ENCODE assay signal across 7 cellular contexts in the genomic region with DNA sequence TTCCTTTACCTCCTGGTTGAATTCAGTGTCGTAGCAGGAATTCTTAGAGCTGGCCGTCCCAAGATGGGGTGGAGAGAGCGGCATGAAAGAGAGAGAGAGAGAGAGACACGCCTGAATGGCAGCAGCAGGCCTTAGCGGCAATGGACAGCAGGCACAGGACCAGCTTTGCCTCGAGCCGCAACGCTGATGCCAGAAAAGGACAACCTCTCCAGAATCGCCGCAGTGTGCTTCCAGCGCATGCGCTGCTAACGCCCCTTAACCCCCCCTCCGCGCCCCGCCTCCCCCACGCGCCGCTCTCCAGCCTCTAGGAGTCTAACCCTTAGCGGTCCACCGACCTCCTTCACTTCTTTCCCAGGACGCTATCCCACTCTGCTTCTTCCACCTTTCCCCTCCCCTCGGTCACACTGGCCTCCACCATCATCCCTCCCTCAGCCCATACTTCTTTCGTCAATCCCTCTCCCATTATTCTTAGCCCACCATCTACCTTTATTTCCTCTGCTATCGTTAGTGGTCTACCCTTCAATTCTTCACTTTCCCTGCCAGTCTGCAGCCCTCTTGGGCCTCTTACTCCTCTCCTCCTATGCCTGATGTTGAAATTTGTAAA. TPM values are rescaled to one million over a fixed set of nuclear protein-coding genes. Genes with fewer than 3 reads are reported as not detected.
DNase-seq lines count a peak whose midpoint lies in the region; ATAC-seq and TF ChIP-seq lines count a peak whose summit lies in the region.

No MANE protein-coding gene starts in this region.

- H3K79me2 ChIP-seq in neural cell (replicated peaks; ENCODE audit: insufficient read depth, low read length) = peaks cover 34% of the 10 kb centered on the region

- H3K27ac ChIP-seq in neural cell (ENCODE audit: low read length) = peak overlapping the region; percentile 96

- H3K27me3 ChIP-seq in neural cell (ENCODE audit: insufficient read depth, low read depth, low read length) = no peaks in the 10 kb centered on the region

- DNase-seq in M059J (ENCODE audit: low read depth) (peak; percentile 85), SHP77 treated with DMSO at 0.1 percent for 48 hours (lab: John Stamatoyannopoulos, UW) (peak; percentile 6), fibroblast of villous mesenchyme (ENCODE audit: low read depth) (peak; percentile 72)
- peak; percentile 87 for DNase-seq in activated effector memory CD4-positive, alpha-beta T cell treated with anti-CD3 and anti-CD28 coated beads, Interleukin-2, amount 50 U/mL, for 16 hours
- peak; percentile 68 for DNase-seq in stimulated activated naive CD8-positive, alpha-beta T cell treated with anti-CD3 and anti-CD28 coated beads, Interleukin-15, Interleukin-2, amounts not matched to agents 100 U/mL and 50 U/mL, for 24 hours

- no peaks in the 10 kb centered on the region for H3K36me3 ChIP-seq in neural cell (ENCODE audit: insufficient read depth, low read length)

- H3K9me2 ChIP-seq in neural cell (ENCODE audit: insufficient read depth, low read length) = no peaks in the 10 kb centered on the region

- H3K9ac ChIP-seq in neural cell (ENCODE audit: low read length) = peak overlapping the region; percentile 93

- H3F3A ChIP-seq in neural cell (ENCODE audit: insufficient read depth, low read length, poor library complexity, severe bottlenecking) = no peaks in the 10 kb centered on the region

- peak overlapping the region; percentile 69 for H2AFZ ChIP-seq in neural cell (ENCODE audit: low read depth, low read length)

- H4K20me1 ChIP-seq in neural cell (ENCODE audit: insufficient read depth) = no peaks in the 10 kb centered on the region

- TF ChIP-seq EP300 in neural cell (conservative IDR thresholded peaks at IDR 0.05; ENCODE audit: poor library complexity, severe bottlenecking) = no peak

- no peak for TF ChIP-seq RAD21 in neural cell (conservative IDR thresholded peaks at IDR 0.05)

- no peaks in the 10 kb centered on the region for H3K9me3 ChIP-seq in neural cell (ENCODE audit: low read length)

- no peak for TF ChIP-seq CTCF in fibroblast of villous mesenchyme (IDR thresholded peaks at IDR 0.05; ENCODE audit: insufficient read depth, low read depth, low read length)
- TF ChIP-seq CTCF in neural cell (IDR thresholded peaks at IDR 0.05; ENCODE audit: poor library complexity, severe bottlenecking) = no peak

- no peak overlapping the region for H3K4me2 ChIP-seq in neural cell (ENCODE audit: low read length)

- H3K4me3 ChIP-seq in fibroblast of villous mesenchyme (ENCODE audit: low read depth, low read length) (peak overlapping the region; percentile 80), neural cell (ENCODE audit: low read length) (peak overlapping the region; percentile 81)

- ATAC-seq in GM18870 (IDR thresholded peaks at IDR 0.05; ENCODE audit: unreplicated experiment) = peak; percentile 28
- ATAC-seq in stimulated activated naive CD8-positive, alpha-beta T cell treated with anti-CD3 and anti-CD28 coated beads, Interleukin-15, Interleukin-2, amounts not matched to agents 100 U/mL and 50 U/mL, for 24 hours = peak; percentile 43

TF ChIP-seq in neural cell, 6 proteins besides CTCF, POLR2A, EP300 and RAD21:
- TF ChIP-seq MXI1 (conservative IDR thresholded peaks at IDR 0.05; ENCODE audit: poor library complexity, severe bottlenecking) = peak; percentile 15
- no peak for TF ChIP-seq SMC3 (conservative IDR thresholded peaks at IDR 0.05; ENCODE audit: poor library complexity)
- TF ChIP-seq POLR2AphosphoS5 (IDR thresholded peaks at IDR 0.05) = peak; percentile 96
- peak; percentile 83 for TF ChIP-seq TAF1 (IDR thresholded peaks at IDR 0.05; ENCODE audit: low read depth)

RNA-seq across cellular contexts. Expression of a gene that starts 10.5 kb away (rescaled TPM):
- not detected in 2 replicates for total RNA-seq in M059J (2014; rRNA removed; shearing (Covaris generic))
- not detected in 2 replicates for total RNA-seq in fibroblast of villous mesenchyme
- polyA plus RNA-seq in neural cell = not detected in 2 replicates
- not detected in 2 replicates for polyA minus RNA-seq in neural cell

Comparison
In these comparisons a context has a peak if more than half of its experiments do, and no peak if none do; other contexts are left out.
1. Peak in every context shown above with its lines: DNase-seq, ATAC-seq, H3K4me3 ChIP-seq and H3K27ac ChIP-seq.
2. DNase-seq: peak in every context shown above with its lines; median percentile 87 in activated effector memory CD4-positive, alpha-beta T cell treated with anti-CD3 and anti-CD28 coated beads, Interleukin-2, amount 50 U/mL, for 16 hours; 85 in M059J; 72 in fibroblast of villous mesenchyme; 68 in stimulated activated naive CD8-positive, alpha-beta T cell treated with anti-CD3 and anti-CD28 coated beads, Interleukin-15, Interleukin-2, amounts not matched to agents 100 U/mL and 50 U/mL, for 24 hours; 6 in SHP77 treated with DMSO at 0.1 percent for 48 hours.